ENCODE assay signal across 1 cellular context in the genomic region with DNA sequence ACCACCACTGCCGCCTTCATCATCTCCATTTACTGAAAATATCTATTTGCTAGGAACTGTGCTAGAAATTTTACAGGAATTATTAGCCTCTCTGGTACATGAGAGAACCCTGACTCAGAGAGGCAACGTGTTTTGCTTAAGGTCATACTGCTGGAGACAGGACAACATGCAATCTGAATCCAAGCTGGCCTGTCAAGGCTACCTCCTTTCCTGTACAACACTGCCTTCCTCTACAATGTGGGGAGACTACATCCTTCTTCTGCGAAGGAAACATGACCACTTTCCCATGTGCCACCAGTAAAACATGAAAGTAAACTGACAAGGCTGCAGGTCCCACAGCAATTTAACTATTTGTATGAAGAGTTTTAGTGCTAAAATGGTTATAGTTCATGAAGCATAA.
TF ChIP-seq lines count a peak whose summit lies in the region.

No MANE protein-coding gene starts in this region.

TF ChIP-seq in IMR-90, 13 proteins besides CTCF, POLR2A, EP300 and RAD21:
- no peak for TF ChIP-seq MXI1 (IDR thresholded peaks at IDR 0.05; ENCODE audit: borderline replicate concordance, low read depth, low read length)
- TF ChIP-seq SMC3 (IDR thresholded peaks at IDR 0.05; ENCODE audit: low read depth, low read length): no peak
